Comparison of ENCODE assay signal across 9 cellular contexts in genomic region chr14:102900631-102901571, GRCh38. TPM values are rescaled to one million over a fixed set of nuclear protein-coding genes. Genes with fewer than 3 reads are reported as not detected.
A peak's percentile ranks its signal among the peaks of the same experiment; 100 is the strongest.
DNase-seq lines count a peak whose midpoint lies in the region; ATAC-seq and TF ChIP-seq lines count a peak whose summit lies in the region.
"Had no signal": no experiment of that assay in that cellular context is flagged by ENCODE, and none has a peak within 500 bp of the region (broad histone marks: within the 10 kb centered on the region; RNA-seq: fewer than 3 reads in every experiment).

No MANE protein-coding gene starts in this region.

- peaks cover 32% of the 10 kb centered on the region for H3K4me1 Mint-ChIP-seq in activated naive CD4-positive, alpha-beta T cell treated with anti-CD3 and anti-CD28 coated beads for 36 hours (ENCODE audit: low read depth)
- peaks cover 21% of the 10 kb centered on the region for H3K4me1 Mint-ChIP-seq in activated CD8-positive, alpha-beta T cell treated with anti-CD3 and anti-CD28 coated beads for 36 hours (ENCODE audit: low read depth)

- POLR2A ChIA-PET in activated CD8-positive, alpha-beta T cell treated with anti-CD3 and anti-CD28 coated beads for 36 hours (lab: Charles Lee), result no interaction called here

- peak; percentile 47 for ATAC-seq in HG02852 (IDR thresholded peaks at IDR 0.05; ENCODE audit: unreplicated experiment)
- peak; percentile 78 for ATAC-seq in activated CD8-positive, alpha-beta T cell treated with anti-CD3 and anti-CD28 coated beads for 36 hours

- in situ Hi-C loops in transverse colon (cut with MboI; ENCODE audit: low pct_ligation_motif_present in 1 of 4, low pct_unique_long_range_greater_than_20kb in 1 of 4, low sequenced_read_pairs in 3 of 4), result loop anchor here in 3 of 4 donors (25.0 kb wide), 2 partner anchors 139 to 214 kb away; no protein-coding TSS in a partner anchor

- no peaks in the 10 kb centered on the region for H3K27me3 Mint-ChIP-seq in activated naive CD4-positive, alpha-beta T cell treated with anti-CD3 and anti-CD28 coated beads for 36 hours (ENCODE audit: low read depth)
- H3K27me3 Mint-ChIP-seq in activated CD8-positive, alpha-beta T cell treated with anti-CD3 and anti-CD28 coated beads for 36 hours, result no peaks in the 10 kb centered on the region

- no peaks in the 10 kb centered on the region for H3K9me3 Mint-ChIP-seq in activated naive CD4-positive, alpha-beta T cell treated with anti-CD3 and anti-CD28 coated beads for 36 hours
- H3K9me3 Mint-ChIP-seq in activated CD8-positive, alpha-beta T cell treated with anti-CD3 and anti-CD28 coated beads for 36 hours, result no peaks in the 10 kb centered on the region

- CTCF ChIA-PET in activated naive CD4-positive, alpha-beta T cell treated with anti-CD3 and anti-CD28 coated beads for 36 hours (lab: Charles Lee), result no interaction called here
- CTCF ChIA-PET in activated CD8-positive, alpha-beta T cell treated with anti-CD3 and anti-CD28 coated beads for 36 hours (lab: Charles Lee), result interaction anchor here (1.2 to 1.3 kb wide), 2 partner anchors 307 to 376 kb away, joined by 3 read pairs; no protein-coding TSS in a partner anchor

- TF ChIP-seq CTCF in activated CD8-positive, alpha-beta T cell treated with anti-CD3 and anti-CD28 coated beads for 36 hours (IDR thresholded peaks at IDR 0.05), result no peak
- TF ChIP-seq CTCF in transverse colon (IDR thresholded peaks at IDR 0.05), result no peak

- H3K9me3 ChIP-seq in transverse colon, result no peaks in the 10 kb centered on the region

- H3K4me1 ChIP-seq in transverse colon, result no peaks in the 10 kb centered on the region

- TF ChIP-seq POLR2A in transverse colon (IDR thresholded peaks at IDR 0.05), result no peak

- H3K27ac Mint-ChIP-seq in activated naive CD4-positive, alpha-beta T cell treated with anti-CD3 and anti-CD28 coated beads for 36 hours, result peak overlapping the region; percentile 80
- H3K27ac Mint-ChIP-seq in activated CD8-positive, alpha-beta T cell treated with anti-CD3 and anti-CD28 coated beads for 36 hours, result peak overlapping the region; percentile 82

- peak; percentile 41 for DNase-seq in activated naive CD4-positive, alpha-beta T cell treated with anti-CD3 and anti-CD28 coated beads for 36 hours
- DNase-seq in activated naive CD4-positive, alpha-beta T cell treated with anti-CD3 and anti-CD28 coated beads, Interleukin-2, amount 50 U/mL, for 16 hours, result no peak
- peak; percentile 35 for DNase-seq in activated CD8-positive, alpha-beta T cell treated with anti-CD3 and anti-CD28 coated beads for 36 hours
- DNase-seq in transverse colon, result no peak
- no peak for DNase-seq in NCI-H2029 (lab: John Stamatoyannopoulos, UW)
- no peak for DNase-seq in NCI-H446 treated with DMSO at 0.1 percent for 48 hours (lab: John Stamatoyannopoulos, UW)
- DNase-seq in NCI-H446 (lab: John Stamatoyannopoulos, UW), result no peak
- DNase-seq: NCI-H510A had no signal

- H3K36me3 ChIP-seq in transverse colon, result no peaks in the 10 kb centered on the region

- peak overlapping the region in 3 of 4 donors; percentile 31 to 60 (median 42) for H3K27ac ChIP-seq in transverse colon

- H3K4me3 Mint-ChIP-seq in activated naive CD4-positive, alpha-beta T cell treated with anti-CD3 and anti-CD28 coated beads for 36 hours, result no peak overlapping the region
- peak overlapping the region; percentile 32 for H3K4me3 Mint-ChIP-seq in activated CD8-positive, alpha-beta T cell treated with anti-CD3 and anti-CD28 coated beads for 36 hours

- WGBS in transverse colon (ENCODE audit: low coverage in 1 of 2), 2 donors, result 85 to 98% methylated on average over 8 to 38 of the region's 39 CpGs

- H3K27me3 ChIP-seq in transverse colon, result no peaks in the 10 kb centered on the region

- intact Hi-C loops in activated naive CD4-positive, alpha-beta T cell treated with anti-CD3 and anti-CD28 coated beads for 36 hours (cut with micrococcal nuclease), result loop anchor here (5.0 kb wide), 1 partner anchor 124 kb away; the partner anchor contains the start of gene TRAF3
- intact Hi-C loops in activated CD8-positive, alpha-beta T cell treated with anti-CD3 and anti-CD28 coated beads for 36 hours (cut with micrococcal nuclease), result no loop called here
- intact Hi-C loops in transverse colon (cut with DNase I; ENCODE audit: low total_unique reads), result no loop called here

- H3K4me3 ChIP-seq in transverse colon, result no peak overlapping the region

- H3K36me3 Mint-ChIP-seq in activated naive CD4-positive, alpha-beta T cell treated with anti-CD3 and anti-CD28 coated beads for 36 hours (ENCODE audit: low read depth), result peaks cover 46% of the 10 kb centered on the region
- H3K36me3 Mint-ChIP-seq in activated CD8-positive, alpha-beta T cell treated with anti-CD3 and anti-CD28 coated beads for 36 hours (ENCODE audit: low read depth), result peaks cover 33% of the 10 kb centered on the region

- no peak for TF ChIP-seq EP300 in transverse colon (IDR thresholded peaks at IDR 0.05; ENCODE audit: low read depth)

RNA-seq across cellular contexts. Expression of gene AMN, which starts 21.6 kb away (rescaled TPM):
- total RNA-seq in activated naive CD4-positive, alpha-beta T cell treated with anti-CD3 and anti-CD28 coated beads for 36 hours, result under 1 TPM; 0.33 to 0.37 TPM
- 1 to 10 TPM; 1.0 to 1.4 TPM for total RNA-seq in activated CD8-positive, alpha-beta T cell treated with anti-CD3 and anti-CD28 coated beads for 36 hours
- total RNA-seq in transverse colon, result 100 to 1,000 TPM; 306 to 597 (median 420) TPM

Comparison
In these comparisons a context has a peak if more than half of its experiments do, and no peak if none do; other contexts are left out.
1. DNase-seq: peak in activated naive CD4-positive, alpha-beta T cell treated with anti-CD3 and anti-CD28 coated beads for 36 hours (single experiment) and activated CD8-positive, alpha-beta T cell treated with anti-CD3 and anti-CD28 coated beads for 36 hours (single experiment); none in activated naive CD4-positive, alpha-beta T cell treated with anti-CD3 and anti-CD28 coated beads, Interleukin-2, amount 50 U/mL, for 16 hours (single experiment), transverse colon (single experiment), NCI-H2029 (single experiment), NCI-H446 treated with DMSO at 0.1 percent for 48 hours (single experiment) and NCI-H446 (0 of 2).
2. RNA of gene AMN, which starts 21.6 kb away (total RNA-seq): 306 to 597 TPM in transverse colon; 1.0 to 1.4 TPM in activated CD8-positive, alpha-beta T cell treated with anti-CD3 and anti-CD28 coated beads for 36 hours and 0.33 to 0.37 TPM in activated naive CD4-positive, alpha-beta T cell treated with anti-CD3 and anti-CD28 coated beads for 36 hours; every median in the first group is over 100 times any median in the second.